21 cellular contexts compared by ENCODE assay signal in the genomic region with DNA sequence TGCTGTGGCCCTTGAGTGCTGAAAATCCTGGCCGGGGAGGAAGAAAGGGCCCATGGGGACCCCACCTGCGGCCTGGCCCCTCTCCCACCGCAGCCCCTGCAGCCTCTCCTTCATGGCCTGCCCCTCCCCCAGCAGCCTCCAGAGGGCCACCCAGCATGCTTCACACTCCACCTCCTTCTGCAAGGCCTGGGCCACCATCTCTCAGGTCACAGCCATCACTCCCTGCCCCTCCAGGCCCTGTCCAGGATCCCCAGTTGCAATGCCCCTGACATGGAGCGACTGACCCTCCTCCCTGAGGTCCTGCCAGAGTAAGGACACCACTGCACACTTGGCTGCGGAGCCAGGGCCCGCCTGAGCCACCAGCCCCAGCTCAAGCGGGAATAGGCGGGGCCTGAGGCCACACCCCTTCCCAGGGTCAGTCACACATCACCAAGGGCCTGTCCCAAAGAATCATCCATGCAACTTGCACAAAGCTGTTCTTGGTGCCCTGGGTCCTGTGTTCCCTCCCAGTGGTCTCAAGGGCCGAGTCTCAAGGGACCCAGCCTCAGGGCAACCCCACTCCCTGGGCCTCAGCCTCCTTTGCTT. TPM values are rescaled to one million over a fixed set of nuclear protein-coding genes. Genes with fewer than 3 reads are reported as not detected.
DNase-seq lines count a peak whose midpoint lies in the region; ATAC-seq and TF ChIP-seq lines count a peak whose summit lies in the region.
"Had no signal": no experiment of that assay in that cellular context is flagged by ENCODE, and none has a peak within 500 bp of the region (broad histone marks: within the 10 kb centered on the region; RNA-seq: fewer than 3 reads in every experiment).

No MANE protein-coding gene starts in this region.

- no peaks in the 10 kb centered on the region for H3K79me1 ChIP-seq in neuronal stem cell (ENCODE audit: low read depth, low read length)

- BruUV-seq in Panc1 (replicated peaks; lab: Mats Ljungman, UMichigan) = no TSS peak

- no peak overlapping the region for H3K23ac ChIP-seq in neuronal stem cell (ENCODE audit: low read depth, low read length, poor library complexity)

- TF ChIP-seq CTCF in GM23338 (conservative IDR thresholded peaks at IDR 0.05; ENCODE audit: low read depth in 2 of 2) (no peak; a peak in 2 of 4 replicates), Panc1 (IDR thresholded peaks at IDR 0.05) (no peak), endodermal cell (conservative IDR thresholded peaks at IDR 0.05) (no peak), gastrocnemius medialis (IDR thresholded peaks at IDR 0.05 in 4 of 5, conservative IDR thresholded peaks at IDR 0.05 in 1 of 5) (no peak)

- no peak overlapping the region for H3K4me3 Mint-ChIP-seq in GM23338
- no peak overlapping the region for H3K4me3 Mint-ChIP-seq in endodermal cell
- H3K4me3 Mint-ChIP-seq: T-cell had no signal

- CTCF ChIA-PET in Panc1 (lab: Charles Lee) = no interaction called here

- DNase-seq in GM23338 (ENCODE audit: low spot score) = peak; percentile 26
- DNase-seq in Panc1 (ENCODE audit: low read depth, low spot score) = no peak
- peak; percentile 66 for DNase-seq in endodermal cell
- DNase-seq in neuronal stem cell (ENCODE audit: low spot score) = no peak
- no peak for DNase-seq in gastrocnemius medialis
- no peak for DNase-seq in DMS53 treated with DMSO at 0.1 percent for 48 hours (lab: John Stamatoyannopoulos, UW; ENCODE audit: unreplicated experiment)
- no peak for DNase-seq in ecto neural progenitor cell (ENCODE audit: low spot score)
- DNase-seq: DMS79 treated with DMSO at 0.1 percent for 48 hours, GM23248, NCI-H1436 treated with DMSO at 0.1 percent for 48 hours, NCI-H2029, NCI-H345, NCI-H526 treated with DMSO at 0.1 percent for 48 hours, Right ventricle myocardium superior, SK-N-SH, T-cell had no signal

- H3K4ac ChIP-seq in neuronal stem cell (ENCODE audit: low read length) = no peak overlapping the region

- H3K9me3 Mint-ChIP-seq in GM23338 = no peaks in the 10 kb centered on the region
- H3K9me3 Mint-ChIP-seq in endodermal cell = peaks cover 73% of the 10 kb centered on the region
- H3K9me3 Mint-ChIP-seq: T-cell had no signal

- no peaks in the 10 kb centered on the region for H3F3A ChIP-seq in GM23338 (replicated peaks; ENCODE audit: low read depth)

- H3K4me2 ChIP-seq in GM23338 = no peak overlapping the region
- H3K4me2 ChIP-seq in neuronal stem cell (ENCODE audit: insufficient read depth, low read length, poor library complexity, severe bottlenecking) = peak overlapping the region; percentile 2
- H3K4me2 ChIP-seq: SK-N-SH had no signal

- ATAC-seq in GM23338 = peak; percentile 80
- ATAC-seq in Panc1 = peak; percentile 7; the same call in 1 of the 2 replicates
- no peak for ATAC-seq in gastrocnemius medialis
- ATAC-seq in HG03460 (IDR thresholded peaks at IDR 0.05; ENCODE audit: unreplicated experiment) = no peak
- ATAC-seq: T-cell had no signal

- no peak overlapping the region for H2BK120ac ChIP-seq in neuronal stem cell (ENCODE audit: low read depth, low read length)

- no peak overlapping the region for H3K27ac Mint-ChIP-seq in GM23338
- H3K27ac Mint-ChIP-seq in endodermal cell = no peak overlapping the region
- H3K27ac Mint-ChIP-seq: T-cell had no signal

- H2AK5ac ChIP-seq in neuronal stem cell (ENCODE audit: low read depth, low read length) = no peak overlapping the region

- intact Hi-C loops in Panc1 (cut with micrococcal nuclease; ENCODE audit: unreplicated experiment) = no loop called here
- intact Hi-C loops in gastrocnemius medialis (cut with DNase I; ENCODE audit: low total_unique reads) = no loop called here

- no peaks in the 10 kb centered on the region for H3K9me2 ChIP-seq in GM23338 (ENCODE audit: insufficient read depth)
- H3K9me2 ChIP-seq: SK-N-SH had no signal

- 67 to 79% methylated on average over 1 to 8 of the region's 9 CpGs for WGBS in endodermal cell (ENCODE audit: insufficient coverage in 1 of 2, insufficient read length in 1 of 2), 2 experiments
- WGBS in neuronal stem cell (ENCODE audit: extremely low coverage in 2 of 2, insufficient read length in 2 of 2, insufficient replicate concordance in 1 of 2), 2 donors = no CpG with 5 or more reads among the region's 9 CpGs

- H4K20me1 ChIP-seq in GM23338 (replicated peaks; ENCODE audit: insufficient read depth) = no peaks in the 10 kb centered on the region

- H3K14ac ChIP-seq in neuronal stem cell (ENCODE audit: low read length) = no peak overlapping the region

- no peak overlapping the region for H4K91ac ChIP-seq in neuronal stem cell (ENCODE audit: low read depth, low read length, poor library complexity)

- no peak overlapping the region for H2BK15ac ChIP-seq in neuronal stem cell (ENCODE audit: low read length)

- H3K27me3 ChIP-seq in GM23338 (ENCODE audit: insufficient read depth) = no peaks in the 10 kb centered on the region
- no peaks in the 10 kb centered on the region for H3K27me3 ChIP-seq in Panc1 (ENCODE audit: control insufficient read depth, insufficient read depth, low read length)
- H3K27me3 ChIP-seq in endodermal cell (ENCODE audit: control insufficient read depth, insufficient read depth, low read length, poor library complexity, severe bottlenecking) = no peaks in the 10 kb centered on the region
- H3K27me3 ChIP-seq in neuronal stem cell (ENCODE audit: control insufficient read depth in 3 of 3, insufficient read depth in 3 of 3, low read depth in 1 of 3, low read length in 3 of 3) = peaks cover 0 to 64% (median 0%) of the 10 kb centered on the region in 3 experiments
- H3K27me3 ChIP-seq in gastrocnemius medialis = peaks cover 0 to 3% (median 0%) of the 10 kb centered on the region in 3 donors

- H2BK5ac ChIP-seq in neuronal stem cell (ENCODE audit: low read length) = no peak overlapping the region

- H3K9ac ChIP-seq in endodermal cell (ENCODE audit: extremely low read depth, low read length, poor library complexity, severe bottlenecking) = no peak overlapping the region
- H3K9ac ChIP-seq in neuronal stem cell (ENCODE audit: low read depth, low read length, poor library complexity) = no peak overlapping the region
- H3K9ac ChIP-seq: GM23248, SK-N-SH had no signal

- in situ Hi-C loops in Panc1 (cut with HindIII; ENCODE audit: low pct_unique_long_range_greater_than_20kb, low sequenced_read_pairs) = no loop called here
- in situ Hi-C loops in gastrocnemius medialis (cut with MboI; ENCODE audit: low sequenced_read_pairs in 4 of 4) = no loop called here

- H3K4me3 ChIP-seq in GM23338 = no peak overlapping the region
- H3K4me3 ChIP-seq in Panc1 (ENCODE audit: low read depth in 2 of 2, low read length in 2 of 2) = no peak overlapping the region
- H3K4me3 ChIP-seq in endodermal cell (ENCODE audit: low read length) = no peak overlapping the region
- no peak overlapping the region for H3K4me3 ChIP-seq in neuronal stem cell (ENCODE audit: low read length in 2 of 2)
- H3K4me3 ChIP-seq in gastrocnemius medialis = no peak overlapping the region
- H3K4me3 ChIP-seq: GM23248 had no signal

- H3K9me3 ChIP-seq in Panc1 (ENCODE audit: control insufficient read depth, insufficient read depth, low read depth, low read length) (no peaks in the 10 kb centered on the region), endodermal cell (ENCODE audit: control insufficient read depth, low read length) (no peaks in the 10 kb centered on the region), neuronal stem cell (replicated peaks in 1 of 2; ENCODE audit: control insufficient read depth in 2 of 2, insufficient read depth in 1 of 2, low read depth in 1 of 2, low read length in 2 of 2) (no peaks in the 10 kb centered on the region), gastrocnemius medialis (no peaks in the 10 kb centered on the region)
- H3K9me3 ChIP-seq: SK-N-SH had no signal

- H3K4me1 Mint-ChIP-seq in GM23338 (peaks cover 11% of the 10 kb centered on the region), endodermal cell (no peaks in the 10 kb centered on the region)

- H2BK12ac ChIP-seq in neuronal stem cell (ENCODE audit: low read length) = no peak overlapping the region

- H4K8ac ChIP-seq in neuronal stem cell (ENCODE audit: low read depth, low read length) = no peak overlapping the region

- H2AFZ ChIP-seq in GM23338 (peak overlapping the region; percentile 66), neuronal stem cell (ENCODE audit: low read length) (peak overlapping the region; percentile 59)
- H2AFZ ChIP-seq: GM23248 had no signal

- H3K27ac ChIP-seq in GM23338 (ENCODE audit: low read depth) (no peak overlapping the region), Panc1 (ENCODE audit: low read length) (no peak overlapping the region), endodermal cell (ENCODE audit: low read depth, low read length) (no peak overlapping the region), neuronal stem cell (replicated peaks; ENCODE audit: low read length) (no peak overlapping the region), gastrocnemius medialis (no peak overlapping the region)
- H3K27ac ChIP-seq: C4-2B, GM23248 had no signal

- H3K36me3 ChIP-seq in GM23338 (ENCODE audit: insufficient read depth) (no peaks in the 10 kb centered on the region), Panc1 (ENCODE audit: control insufficient read depth, insufficient read depth, low read length) (no peaks in the 10 kb centered on the region), endodermal cell (ENCODE audit: control insufficient read depth, insufficient read depth, low read length) (no peaks in the 10 kb centered on the region), neuronal stem cell (replicated peaks in 1 of 2; ENCODE audit: control insufficient read depth in 2 of 2, insufficient read depth in 2 of 2, low read length in 2 of 2) (no peaks in the 10 kb centered on the region), gastrocnemius medialis (no peaks in the 10 kb centered on the region)

- peak overlapping the region; percentile 76 for H3K18ac ChIP-seq in neuronal stem cell (ENCODE audit: low read length)

- POLR2A ChIA-PET in Panc1 (lab: Charles Lee) = no interaction called here

- no peak for TF ChIP-seq POLR2A in gastrocnemius medialis (IDR thresholded peaks at IDR 0.05)

- H3K27me3 Mint-ChIP-seq in GM23338 (ENCODE audit: insufficient read depth, low read depth, poor library complexity) = peaks cover 8% of the 10 kb centered on the region
- no peaks in the 10 kb centered on the region for H3K27me3 Mint-ChIP-seq in endodermal cell (ENCODE audit: insufficient read depth)
- H3K27me3 Mint-ChIP-seq: T-cell had no signal

- H3K36me3 Mint-ChIP-seq in GM23338 (ENCODE audit: low read depth) (no peaks in the 10 kb centered on the region), endodermal cell (ENCODE audit: low read depth) (no peaks in the 10 kb centered on the region)
- H3K36me3 Mint-ChIP-seq: T-cell had no signal

- no peaks in the 10 kb centered on the region for H3K79me2 ChIP-seq in GM23338 (replicated peaks; ENCODE audit: insufficient read depth)

- H3K4me1 ChIP-seq in GM23338 (ENCODE audit: insufficient read depth) (no peaks in the 10 kb centered on the region), Panc1 (ENCODE audit: control insufficient read depth, insufficient read depth, low read length) (no peaks in the 10 kb centered on the region), endodermal cell (ENCODE audit: control insufficient read depth, insufficient read depth, low read length) (no peaks in the 10 kb centered on the region), neuronal stem cell (ENCODE audit: control insufficient read depth in 2 of 2, insufficient read depth in 1 of 2, low read depth in 1 of 2, low read length in 2 of 2) (peaks cover 2% of the 10 kb centered on the region in 2 donors), gastrocnemius medialis (no peaks in the 10 kb centered on the region)

RNA-seq across cellular contexts. Expression of gene CCNQ, which starts 32.9 kb away (rescaled TPM):
- total RNA-seq in GM23338 (2014; rRNA removed; shearing (Covaris generic)) = 18.3 and 30.2 TPM in 2 replicates
- polyA plus RNA-seq in GM23338 (2016; fragmentation: Nextera tagmentation; extraction: Ambion mirVana) = 19.4 and 23.9 TPM in 2 replicates
- total RNA-seq in Panc1 (2021; ENCODE audit: unreplicated experiment) (42.1 TPM), endodermal cell (10 to 100 TPM; 17.1 to 20.8 TPM), gastrocnemius medialis (10 to 100 TPM; 48.4 to 61.5 (median 52.8) TPM)
- polyA plus RNA-seq in Panc1 (2012; ENCODE audit: insufficient read length) = 49.4 TPM
- polyA plus RNA-seq in endodermal cell (2013, experiment 1 of 2) = 20.0 TPM
- 18.4 TPM for polyA plus RNA-seq in endodermal cell (2013, experiment 2 of 2)
- polyA plus RNA-seq in neuronal stem cell (2013, experiment 1 of 2) = 24.9 TPM
- 25.1 TPM for polyA plus RNA-seq in neuronal stem cell (2013, experiment 2 of 2)

RNA-seq across cellular contexts. Expression of gene ATP2B3, which starts 48.6 kb away (rescaled TPM):
- total RNA-seq in GM23338 (2014; rRNA removed; shearing (Covaris generic)) = 0.17 and 0.54 TPM in 2 replicates
- polyA plus RNA-seq in GM23338 (2016; fragmentation: Nextera tagmentation; extraction: Ambion mirVana) = 0.09 TPM in 1 of 2 replicates, not detected in the other
- total RNA-seq in Panc1 (2021; ENCODE audit: unreplicated experiment) (0.21 TPM), endodermal cell (not detected), gastrocnemius medialis (not detected)
- polyA plus RNA-seq in Panc1 (2012; ENCODE audit: insufficient read length) = 0.16 TPM
- polyA plus RNA-seq in endodermal cell (2013, experiment 1 of 2) = 0.39 TPM
- 0.37 TPM for polyA plus RNA-seq in endodermal cell (2013, experiment 2 of 2)
- 0.49 TPM for polyA plus RNA-seq in neuronal stem cell (2013, experiment 1 of 2)
- polyA plus RNA-seq in neuronal stem cell (2013, experiment 2 of 2) = 0.48 TPM
- total RNA-seq: G401, GM23248, HT-29, MCF 10A, Right ventricle myocardium superior had no signal
- polyA plus RNA-seq: GM23248 had no signal

Comparison
In these comparisons a context has a peak if more than half of its experiments do, and no peak if none do; other contexts are left out.
1. ATAC-seq: peak in GM23338 (single experiment) and Panc1 (single experiment); none in gastrocnemius medialis (0 of 2) and HG03460 (single experiment).
2. DNase-seq: peak in GM23338 (single experiment) and endodermal cell (single experiment); none in Panc1 (single experiment), neuronal stem cell (single experiment), gastrocnemius medialis (0 of 2), DMS53 treated with DMSO at 0.1 percent for 48 hours (single experiment) and ecto neural progenitor cell (single experiment).